In the genomic region with DNA sequence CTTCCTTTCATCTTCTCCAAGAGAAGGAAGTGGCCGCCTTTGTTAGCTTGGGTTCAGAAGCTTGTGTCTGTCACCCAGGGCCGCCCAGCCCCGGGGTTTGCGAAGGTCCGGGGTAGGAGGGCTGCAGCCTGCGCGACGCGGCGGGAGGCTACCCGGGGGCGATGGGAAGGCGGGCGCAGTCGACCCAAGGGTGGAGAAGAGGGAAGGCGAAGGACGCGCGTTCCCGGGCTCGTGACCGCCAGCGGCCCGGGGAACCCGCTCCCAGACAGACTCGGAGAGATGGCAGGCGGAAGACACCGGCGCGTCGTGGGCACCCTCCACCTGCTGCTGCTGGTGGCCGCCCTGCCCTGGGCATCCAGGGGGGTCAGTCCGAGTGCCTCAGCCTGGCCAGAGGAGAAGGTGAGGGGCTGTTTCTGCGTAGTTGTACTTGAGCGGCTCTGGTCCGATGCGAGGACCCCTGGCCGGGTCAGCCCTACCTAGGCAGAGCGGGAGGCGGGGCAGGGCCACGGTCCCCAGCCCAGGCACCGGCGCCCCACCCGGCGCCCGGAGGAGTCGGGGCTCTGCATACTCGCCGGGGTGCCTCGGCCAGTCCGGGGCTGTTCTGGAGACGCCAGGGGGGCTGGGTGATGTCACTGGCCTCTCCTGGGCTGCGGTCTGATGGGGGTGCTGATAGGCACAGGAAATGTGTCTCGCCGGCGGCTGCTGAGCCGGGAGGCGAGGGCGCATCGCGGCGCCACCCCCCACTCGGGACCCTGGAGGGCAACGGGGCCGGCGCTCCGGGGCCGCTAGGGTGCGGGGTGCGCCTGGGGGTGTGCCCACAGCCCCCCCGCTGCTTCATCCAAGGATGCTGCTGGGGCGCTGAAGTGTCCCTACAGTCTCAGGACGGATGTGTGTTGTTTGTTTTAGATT, we compare ENCODE assay signal across 1 cellular context.
A peak's percentile ranks its signal among the peaks of the same experiment; 100 is the strongest.
TF ChIP-seq lines count a peak whose summit lies in the region.

A gene (plus strand): TSS at position 178 of the 909 bp plus-strand sequence. CDS start 102 bp downstream, at position 280.

TF ChIP-seq in HepG2, 621 proteins besides CTCF, POLR2A, EP300 and RAD21 (continued from another document and continues in another):
- TF ChIP-seq, protein P1, sequence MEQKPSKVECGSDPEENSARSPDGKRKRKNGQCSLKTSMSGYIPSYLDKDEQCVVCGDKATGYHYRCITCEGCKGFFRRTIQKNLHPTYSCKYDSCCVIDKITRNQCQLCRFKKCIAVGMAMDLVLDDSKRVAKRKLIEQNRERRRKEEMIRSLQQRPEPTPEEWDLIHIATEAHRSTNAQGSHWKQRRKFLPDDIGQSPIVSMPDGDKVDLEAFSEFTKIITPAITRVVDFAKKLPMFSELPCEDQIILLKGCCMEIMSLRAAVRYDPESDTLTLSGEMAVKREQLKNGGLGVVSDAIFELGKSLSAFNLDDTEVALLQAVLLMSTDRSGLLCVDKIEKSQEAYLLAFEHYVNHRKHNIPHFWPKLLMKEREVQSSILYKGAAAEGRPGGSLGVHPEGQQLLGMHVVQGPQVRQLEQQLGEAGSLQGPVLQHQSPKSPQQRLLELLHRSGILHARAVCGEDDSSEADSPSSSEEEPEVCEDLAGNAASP (CRISPR knock-in tag; IDR thresholded peaks at IDR 0.05; ENCODE audit: borderline replicate concordance): 0 out of 2 replicates have a peak, but pooled peaks have one; percentile 14
- no peak for TF ChIP-seq ZSCAN30 (CRISPR knock-in tag; IDR thresholded peaks at IDR 0.05)
- no peak for TF ChIP-seq KDM1A (CRISPR knock-in tag; IDR thresholded peaks at IDR 0.05)
- TF ChIP-seq, protein P2, sequence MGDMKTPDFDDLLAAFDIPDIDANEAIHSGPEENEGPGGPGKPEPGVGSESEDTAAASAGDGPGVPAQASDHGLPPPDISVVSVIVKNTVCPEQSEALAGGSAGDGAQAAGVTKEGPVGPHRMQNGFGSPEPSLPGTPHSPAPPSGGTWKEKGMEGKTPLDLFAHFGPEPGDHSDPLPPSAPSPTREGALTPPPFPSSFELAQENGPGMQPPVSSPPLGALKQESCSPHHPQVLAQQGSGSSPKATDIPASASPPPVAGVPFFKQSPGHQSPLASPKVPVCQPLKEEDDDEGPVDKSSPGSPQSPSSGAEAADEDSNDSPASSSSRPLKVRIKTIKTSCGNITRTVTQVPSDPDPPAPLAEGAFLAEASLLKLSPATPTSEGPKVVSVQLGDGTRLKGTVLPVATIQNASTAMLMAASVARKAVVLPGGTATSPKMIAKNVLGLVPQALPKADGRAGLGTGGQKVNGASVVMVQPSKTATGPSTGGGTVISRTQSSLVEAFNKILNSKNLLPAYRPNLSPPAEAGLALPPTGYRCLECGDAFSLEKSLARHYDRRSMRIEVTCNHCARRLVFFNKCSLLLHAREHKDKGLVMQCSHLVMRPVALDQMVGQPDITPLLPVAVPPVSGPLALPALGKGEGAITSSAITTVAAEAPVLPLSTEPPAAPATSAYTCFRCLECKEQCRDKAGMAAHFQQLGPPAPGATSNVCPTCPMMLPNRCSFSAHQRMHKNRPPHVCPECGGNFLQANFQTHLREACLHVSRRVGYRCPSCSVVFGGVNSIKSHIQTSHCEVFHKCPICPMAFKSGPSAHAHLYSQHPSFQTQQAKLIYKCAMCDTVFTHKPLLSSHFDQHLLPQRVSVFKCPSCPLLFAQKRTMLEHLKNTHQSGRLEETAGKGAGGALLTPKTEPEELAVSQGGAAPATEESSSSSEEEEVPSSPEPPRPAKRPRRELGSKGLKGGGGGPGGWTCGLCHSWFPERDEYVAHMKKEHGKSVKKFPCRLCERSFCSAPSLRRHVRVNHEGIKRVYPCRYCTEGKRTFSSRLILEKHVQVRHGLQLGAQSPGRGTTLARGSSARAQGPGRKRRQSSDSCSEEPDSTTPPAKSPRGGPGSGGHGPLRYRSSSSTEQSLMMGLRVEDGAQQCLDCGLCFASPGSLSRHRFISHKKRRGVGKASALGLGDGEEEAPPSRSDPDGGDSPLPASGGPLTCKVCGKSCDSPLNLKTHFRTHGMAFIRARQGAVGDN (CRISPR knock-in tag; IDR thresholded peaks at IDR 0.05): peak; percentile 67
- TF ChIP-seq ZNF263 (CRISPR knock-in tag; IDR thresholded peaks at IDR 0.05): no peak
- no peak for TF ChIP-seq RARG (CRISPR knock-in tag; IDR thresholded peaks at IDR 0.05; ENCODE audit: low read depth)
- no peak for TF ChIP-seq ZNF232 (CRISPR knock-in tag; IDR thresholded peaks at IDR 0.05; ENCODE audit: borderline replicate concordance)
- TF ChIP-seq SIX4 (CRISPR knock-in tag; IDR thresholded peaks at IDR 0.05): no peak
- TF ChIP-seq, protein P3, sequence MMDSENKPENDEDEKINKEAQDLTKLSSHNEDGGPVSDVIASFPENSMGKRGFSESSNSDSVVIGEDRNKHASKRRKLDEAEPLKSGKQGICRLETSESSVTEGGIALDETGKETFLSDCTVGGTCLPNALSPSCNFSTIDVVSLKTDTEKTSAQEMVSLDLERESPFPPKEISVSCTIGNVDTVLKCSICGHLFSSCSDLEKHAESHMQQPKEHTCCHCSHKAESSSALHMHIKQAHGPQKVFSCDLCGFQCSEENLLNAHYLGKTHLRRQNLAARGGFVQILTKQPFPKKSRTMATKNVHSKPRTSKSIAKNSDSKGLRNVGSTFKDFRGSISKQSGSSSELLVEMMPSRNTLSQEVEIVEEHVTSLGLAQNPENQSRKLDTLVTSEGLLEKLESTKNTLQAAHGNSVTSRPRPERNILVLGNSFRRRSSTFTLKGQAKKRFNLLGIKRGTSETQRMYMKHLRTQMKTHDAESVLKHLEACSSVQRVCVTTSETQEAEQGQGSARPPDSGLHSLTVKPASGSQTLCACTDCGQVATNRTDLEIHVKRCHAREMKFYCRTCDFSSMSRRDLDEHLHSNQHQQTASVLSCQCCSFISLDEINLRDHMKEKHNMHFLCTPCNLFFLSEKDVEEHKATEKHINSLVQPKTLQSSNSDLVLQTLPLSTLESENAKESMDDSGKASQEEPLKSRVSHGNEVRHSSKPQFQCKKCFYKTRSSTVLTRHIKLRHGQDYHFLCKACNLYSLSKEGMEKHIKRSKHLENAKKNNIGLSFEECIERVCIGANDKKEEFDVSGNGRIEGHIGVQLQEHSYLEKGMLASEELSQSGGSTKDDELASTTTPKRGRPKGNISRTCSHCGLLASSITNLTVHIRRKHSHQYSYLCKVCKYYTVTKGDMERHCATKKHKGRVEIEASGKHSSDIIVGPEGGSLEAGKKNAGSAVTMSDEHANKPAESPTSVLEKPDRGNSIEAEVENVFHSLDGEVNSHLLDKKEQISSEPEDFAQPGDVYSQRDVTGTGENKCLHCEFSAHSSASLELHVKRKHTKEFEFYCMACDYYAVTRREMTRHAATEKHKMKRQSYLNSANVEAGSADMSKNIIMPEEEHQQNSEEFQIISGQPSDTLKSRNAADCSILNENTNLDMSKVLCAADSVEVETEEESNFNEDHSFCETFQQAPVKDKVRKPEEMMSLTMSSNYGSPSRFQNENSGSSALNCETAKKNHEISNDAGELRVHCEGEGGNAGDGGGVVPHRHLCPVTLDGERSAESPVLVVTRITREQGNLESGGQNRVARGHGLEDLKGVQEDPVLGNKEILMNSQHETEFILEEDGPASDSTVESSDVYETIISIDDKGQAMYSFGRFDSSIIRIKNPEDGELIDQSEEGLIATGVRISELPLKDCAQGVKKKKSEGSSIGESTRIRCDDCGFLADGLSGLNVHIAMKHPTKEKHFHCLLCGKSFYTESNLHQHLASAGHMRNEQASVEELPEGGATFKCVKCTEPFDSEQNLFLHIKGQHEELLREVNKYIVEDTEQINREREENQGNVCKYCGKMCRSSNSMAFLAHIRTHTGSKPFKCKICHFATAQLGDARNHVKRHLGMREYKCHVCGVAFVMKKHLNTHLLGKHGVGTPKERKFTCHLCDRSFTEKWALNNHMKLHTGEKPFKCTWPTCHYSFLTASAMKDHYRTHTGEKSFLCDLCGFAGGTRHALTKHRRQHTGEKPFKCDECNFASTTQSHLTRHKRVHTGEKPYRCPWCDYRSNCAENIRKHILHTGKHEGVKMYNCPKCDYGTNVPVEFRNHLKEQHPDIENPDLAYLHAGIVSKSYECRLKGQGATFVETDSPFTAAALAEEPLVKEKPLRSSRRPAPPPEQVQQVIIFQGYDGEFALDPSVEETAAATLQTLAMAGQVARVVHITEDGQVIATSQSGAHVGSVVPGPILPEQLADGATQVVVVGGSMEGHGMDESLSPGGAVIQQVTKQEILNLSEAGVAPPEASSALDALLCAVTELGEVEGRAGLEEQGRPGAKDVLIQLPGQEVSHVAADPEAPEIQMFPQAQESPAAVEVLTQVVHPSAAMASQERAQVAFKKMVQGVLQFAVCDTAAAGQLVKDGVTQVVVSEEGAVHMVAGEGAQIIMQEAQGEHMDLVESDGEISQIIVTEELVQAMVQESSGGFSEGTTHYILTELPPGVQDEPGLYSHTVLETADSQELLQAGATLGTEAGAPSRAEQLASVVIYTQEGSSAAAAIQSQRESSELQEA (CRISPR knock-in tag; IDR thresholded peaks at IDR 0.05; ENCODE audit: not compliant biosample characterization): peak; percentile 23
- TF ChIP-seq ZNF230 (CRISPR knock-in tag; IDR thresholded peaks at IDR 0.05): no peak
- TF ChIP-seq PRMT3 (CRISPR knock-in tag; IDR thresholded peaks at IDR 0.05; ENCODE audit: borderline replicate concordance, low read depth): no peak
- no peak for TF ChIP-seq DMAP1 (CRISPR knock-in tag; IDR thresholded peaks at IDR 0.05)
- TF ChIP-seq, protein P4, sequence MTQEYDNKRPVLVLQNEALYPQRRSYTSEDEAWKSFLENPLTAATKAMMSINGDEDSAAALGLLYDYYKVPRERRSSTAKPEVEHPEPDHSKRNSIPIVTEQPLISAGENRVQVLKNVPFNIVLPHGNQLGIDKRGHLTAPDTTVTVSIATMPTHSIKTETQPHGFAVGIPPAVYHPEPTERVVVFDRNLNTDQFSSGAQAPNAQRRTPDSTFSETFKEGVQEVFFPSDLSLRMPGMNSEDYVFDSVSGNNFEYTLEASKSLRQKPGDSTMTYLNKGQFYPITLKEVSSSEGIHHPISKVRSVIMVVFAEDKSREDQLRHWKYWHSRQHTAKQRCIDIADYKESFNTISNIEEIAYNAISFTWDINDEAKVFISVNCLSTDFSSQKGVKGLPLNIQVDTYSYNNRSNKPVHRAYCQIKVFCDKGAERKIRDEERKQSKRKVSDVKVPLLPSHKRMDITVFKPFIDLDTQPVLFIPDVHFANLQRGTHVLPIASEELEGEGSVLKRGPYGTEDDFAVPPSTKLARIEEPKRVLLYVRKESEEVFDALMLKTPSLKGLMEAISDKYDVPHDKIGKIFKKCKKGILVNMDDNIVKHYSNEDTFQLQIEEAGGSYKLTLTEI (CRISPR knock-in tag; conservative IDR thresholded peaks at IDR 0.05): no peak
- TF ChIP-seq, protein P5, sequence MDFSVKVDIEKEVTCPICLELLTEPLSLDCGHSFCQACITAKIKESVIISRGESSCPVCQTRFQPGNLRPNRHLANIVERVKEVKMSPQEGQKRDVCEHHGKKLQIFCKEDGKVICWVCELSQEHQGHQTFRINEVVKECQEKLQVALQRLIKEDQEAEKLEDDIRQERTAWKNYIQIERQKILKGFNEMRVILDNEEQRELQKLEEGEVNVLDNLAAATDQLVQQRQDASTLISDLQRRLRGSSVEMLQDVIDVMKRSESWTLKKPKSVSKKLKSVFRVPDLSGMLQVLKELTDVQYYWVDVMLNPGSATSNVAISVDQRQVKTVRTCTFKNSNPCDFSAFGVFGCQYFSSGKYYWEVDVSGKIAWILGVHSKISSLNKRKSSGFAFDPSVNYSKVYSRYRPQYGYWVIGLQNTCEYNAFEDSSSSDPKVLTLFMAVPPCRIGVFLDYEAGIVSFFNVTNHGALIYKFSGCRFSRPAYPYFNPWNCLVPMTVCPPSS (IDR thresholded peaks at IDR 0.05): no peak
- no peak for TF ChIP-seq CREM (IDR thresholded peaks at IDR 0.05)
- no peak for TF ChIP-seq CREM (CRISPR knock-in tag; IDR thresholded peaks at IDR 0.05)
- TF ChIP-seq, protein P6, sequence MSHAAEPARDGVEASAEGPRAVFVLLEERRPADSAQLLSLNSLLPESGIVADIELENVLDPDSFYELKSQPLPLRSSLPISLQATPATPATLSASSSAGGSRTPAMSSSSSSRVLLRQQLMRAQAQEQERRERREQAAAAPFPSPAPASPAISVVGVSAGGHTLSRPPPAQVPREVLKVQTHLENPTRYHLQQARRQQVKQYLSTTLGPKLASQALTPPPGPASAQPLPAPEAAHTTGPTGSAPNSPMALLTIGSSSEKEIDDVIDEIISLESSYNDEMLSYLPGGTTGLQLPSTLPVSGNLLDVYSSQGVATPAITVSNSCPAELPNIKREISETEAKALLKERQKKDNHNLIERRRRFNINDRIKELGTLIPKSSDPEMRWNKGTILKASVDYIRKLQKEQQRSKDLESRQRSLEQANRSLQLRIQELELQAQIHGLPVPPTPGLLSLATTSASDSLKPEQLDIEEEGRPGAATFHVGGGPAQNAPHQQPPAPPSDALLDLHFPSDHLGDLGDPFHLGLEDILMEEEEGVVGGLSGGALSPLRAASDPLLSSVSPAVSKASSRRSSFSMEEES (CRISPR knock-in tag; IDR thresholded peaks at IDR 0.05): no peak
- TF ChIP-seq NONO (IDR thresholded peaks at IDR 0.05): no peak
- no peak for TF ChIP-seq NONO (CRISPR knock-in tag; conservative IDR thresholded peaks at IDR 0.05)
- no peak for TF ChIP-seq ZFY (CRISPR knock-in tag; IDR thresholded peaks at IDR 0.05)
- TF ChIP-seq, protein P7, sequence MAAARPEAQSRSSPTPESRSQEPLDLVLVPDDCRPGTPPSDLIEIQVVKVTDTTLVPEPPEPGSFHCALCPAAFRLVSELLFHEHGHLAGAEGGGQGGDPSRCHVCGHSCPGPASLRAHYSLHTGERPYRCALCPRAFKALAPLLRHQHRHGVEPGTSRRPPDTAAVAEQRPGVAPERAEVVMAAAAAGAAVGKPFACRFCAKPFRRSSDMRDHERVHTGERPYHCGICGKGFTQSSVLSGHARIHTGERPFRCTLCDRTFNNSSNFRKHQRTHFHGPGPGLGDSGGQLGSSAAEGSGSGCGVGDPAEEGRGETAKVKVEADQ (CRISPR knock-in tag; IDR thresholded peaks at IDR 0.05; ENCODE audit: borderline replicate concordance): no peak
- TF ChIP-seq RXRB (CRISPR knock-in tag; IDR thresholded peaks at IDR 0.05; ENCODE audit: borderline replicate concordance): no peak
- TF ChIP-seq, protein P8, sequence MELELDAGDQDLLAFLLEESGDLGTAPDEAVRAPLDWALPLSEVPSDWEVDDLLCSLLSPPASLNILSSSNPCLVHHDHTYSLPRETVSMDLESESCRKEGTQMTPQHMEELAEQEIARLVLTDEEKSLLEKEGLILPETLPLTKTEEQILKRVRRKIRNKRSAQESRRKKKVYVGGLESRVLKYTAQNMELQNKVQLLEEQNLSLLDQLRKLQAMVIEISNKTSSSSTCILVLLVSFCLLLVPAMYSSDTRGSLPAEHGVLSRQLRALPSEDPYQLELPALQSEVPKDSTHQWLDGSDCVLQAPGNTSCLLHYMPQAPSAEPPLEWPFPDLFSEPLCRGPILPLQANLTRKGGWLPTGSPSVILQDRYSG (CRISPR knock-in tag; IDR thresholded peaks at IDR 0.05): no peak
- TF ChIP-seq FIP1L1 (IDR thresholded peaks at IDR 0.05; ENCODE audit: borderline replicate concordance, insufficient read depth, low read depth, low read length): no peak
